In the genomic region with DNA sequence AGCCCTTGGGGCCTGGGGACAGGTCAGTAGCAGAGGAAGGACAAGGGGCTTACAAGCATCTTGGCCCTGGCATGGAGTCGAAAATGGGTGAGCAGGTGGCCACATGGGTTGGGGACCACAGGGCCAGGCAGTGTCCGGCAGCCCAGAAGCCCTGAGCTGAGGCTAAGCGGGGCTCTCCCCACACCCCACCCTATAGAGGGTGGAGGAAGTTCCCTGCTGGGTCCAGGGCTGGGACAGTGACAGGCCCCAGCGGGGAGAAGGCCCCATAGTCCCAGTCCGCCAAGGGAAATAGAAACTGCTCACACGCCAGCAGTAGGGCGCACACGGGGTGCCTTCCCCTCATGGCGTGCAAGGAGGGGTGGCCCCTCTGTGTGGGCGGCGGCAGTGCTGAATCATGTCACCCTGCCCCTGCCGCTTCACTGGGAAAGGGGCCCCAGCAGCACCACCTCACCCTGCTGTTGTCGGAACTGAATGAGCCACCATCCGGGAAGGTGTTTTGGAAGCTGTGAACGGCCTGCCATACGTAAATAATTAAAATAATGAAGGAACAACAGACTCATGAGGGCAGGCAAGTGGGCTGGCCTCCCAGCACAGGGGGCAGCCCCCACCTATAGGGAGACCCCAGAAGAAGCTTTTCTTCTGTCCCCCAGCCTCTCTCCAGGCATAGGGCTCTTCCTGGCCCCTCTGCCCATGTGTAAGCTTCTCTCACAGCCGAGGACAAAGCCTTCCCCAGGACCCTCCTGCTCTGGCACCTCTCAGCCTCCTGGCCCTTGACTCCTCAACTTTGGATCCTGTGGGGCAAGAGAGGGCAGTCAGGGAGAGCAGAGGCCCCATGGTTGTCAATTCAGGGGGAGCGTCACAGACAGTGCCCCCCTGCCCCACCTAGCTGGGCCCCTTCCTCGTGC, we compare ENCODE assay signal across 8 cellular contexts. TPM values are rescaled to one million over a fixed set of nuclear protein-coding genes. Genes with fewer than 3 reads are reported as not detected.
DNase-seq lines count a peak whose midpoint lies in the region; ATAC-seq, FAIRE-seq and TF ChIP-seq lines count a peak whose summit lies in the region.

No MANE protein-coding gene starts in this region.

- TSS peak; percentile 97 for BruUV-seq in GM12878 (replicated peaks; lab: Mats Ljungman, UMichigan)

- peak; percentile 60 for ATAC-seq in GM18520 (IDR thresholded peaks at IDR 0.05; ENCODE audit: unreplicated experiment)
- peak; percentile 56 for ATAC-seq in HG02870 (IDR thresholded peaks at IDR 0.05; ENCODE audit: unreplicated experiment)
- ATAC-seq in GM12878, result peak; percentile 80

- H4K20me1 ChIP-seq in GM12878 (ENCODE audit: control insufficient read depth, insufficient read depth), result no peaks in the 10 kb centered on the region

- POLR2A ChIA-PET in GM12878 (lab: Charles Lee), result interaction anchor here (0.6 to 6.4 kb wide), 8 partner anchors 13 to 370 kb away, joined by 3 to 161 read pairs (median 8); a partner anchor contains a TSS

- TF ChIP-seq RAD21 in GM12878 (IDR thresholded peaks at IDR 0.05; ENCODE audit: insufficient read depth, low read depth, low read length), result peak; percentile 22; the same call in 1 of the 2 replicates

- H3K4me2 ChIP-seq in GM12878 (ENCODE audit: control insufficient read depth, insufficient read depth), result peak overlapping the region; percentile 78

- peaks cover 3% of the 10 kb centered on the region; the same call in 2 of the 3 replicates for H3K9me3 ChIP-seq in GM12878 (replicated peaks; ENCODE audit: control insufficient read depth, insufficient read depth, low read length)

- TF ChIP-seq CTCF in GM12878 (IDR thresholded peaks at IDR 0.05 in 2 of 3, conservative IDR thresholded peaks at IDR 0.05 in 1 of 3; ENCODE audit: control insufficient read depth in 2 of 3, extremely low read depth in 1 of 3, insufficient read depth in 1 of 3, low read depth in 3 of 3, low read length in 3 of 3), result no peak

- in situ Hi-C loops in GM12878 (cut with MboI), result no loop called here

- H2AFZ ChIP-seq in GM12878 (ENCODE audit: control insufficient read depth, low read depth, low read length), result peak overlapping the region; percentile 70

- WGBS in GM12878 (ENCODE audit: insufficient coverage, insufficient replicate concordance, low lambda C conversion rate, missing lambda C conversion rate), result 5% methylated on average over 19 of the region's 19 CpGs

- FAIRE-seq in GM12878 (lab: Jason Lieb, UNC), result peak; percentile 69

- H3K27me3 ChIP-seq in GM12878 (replicated peaks in 1 of 2; ENCODE audit: control insufficient read depth in 2 of 2, insufficient read depth in 2 of 2, low read length in 1 of 2), result no peaks in the 10 kb centered on the region

- TF ChIP-seq POLR2A in GM12878 (IDR thresholded peaks at IDR 0.05; ENCODE audit: low read depth, low read length), result peak; percentile 80

- DNase-seq in T-helper 22 cell (ENCODE audit: low read depth), result peak; percentile 61
- DNase-seq in GM12878 (ENCODE audit: low read depth, low spot score), result peak; percentile 76
- DNase-seq in stimulated activated CD8-positive, alpha-beta memory T cell treated with anti-CD3 and anti-CD28 coated beads, Interleukin-12 subunit alpha, Interleukin-12 subunit beta, amount 100 ng/mL, for 1 hour (ENCODE audit: low read depth), result peak; percentile 75
- no peak for DNase-seq in NCI-H187 (lab: John Stamatoyannopoulos, UW)
- DNase-seq in NCI-H345 treated with DMSO at 0.1 percent for 48 hours (lab: John Stamatoyannopoulos, UW; ENCODE audit: unreplicated experiment), result no peak
- DNase-seq in DMS79 (lab: John Stamatoyannopoulos, UW), result no peak

- SMC1A ChIA-PET in GM12878 (lab: Charles Lee; ENCODE audit: uncharacterized antibody, unreplicated experiment), result interaction anchor here (0.8 to 6.6 kb wide), 8 partner anchors 8 to 166 kb away, joined by 3 to 139 read pairs (median 4); a partner anchor contains a TSS

- no peaks in the 10 kb centered on the region for H3K36me3 ChIP-seq in GM12878 (ENCODE audit: control insufficient read depth in 2 of 2, insufficient read depth in 2 of 2, low read length in 1 of 2)

- intact Hi-C loops in GM12878 (cut with micrococcal nuclease; ENCODE audit: unreplicated experiment), result loop anchor here (1.0 kb wide), 1 partner anchor 13 kb away; a partner anchor contains a TSS

- peak overlapping the region; percentile 68 for H3K9ac ChIP-seq in GM12878 (ENCODE audit: control insufficient read depth, insufficient read depth, low read length)

- CTCF ChIA-PET in GM12878 (lab: Yijun Ruan, JAX), result interaction anchor here (0.8 to 4.2 kb wide), 7 partner anchors 12 to 47 kb away, joined by 3 to 42 read pairs (median 4); a partner anchor contains a TSS

- H3K4me3 ChIP-seq in GM12878, result peak overlapping the region; percentile 21; the same call in 1 of the 2 replicates

- peak; percentile 93 to 95 for TF ChIP-seq EP300 in GM12878 (IDR thresholded peaks at IDR 0.05; ENCODE audit: borderline replicate concordance in 1 of 2, control insufficient read depth in 1 of 2, low read depth in 2 of 2, low read length in 2 of 2)

- H3K27ac ChIP-seq in GM12878 (ENCODE audit: control insufficient read depth, insufficient read depth), result peak overlapping the region; percentile 95

- RAD21 ChIA-PET in GM12878 (lab: Charles Lee; ENCODE audit: unreplicated experiment), result interaction anchor here (0.6 to 6.3 kb wide), 10 partner anchors 9 to 109 kb away, joined by 3 to 182 read pairs (median 4); a partner anchor contains a TSS

- peaks cover 60% of the 10 kb centered on the region for H3K4me1 ChIP-seq in GM12878 (ENCODE audit: control insufficient read depth, insufficient read depth, low read length)

- no peaks in the 10 kb centered on the region for H3K79me2 ChIP-seq in GM12878 (ENCODE audit: control insufficient read depth, insufficient read depth, low read length)

RNA-seq across cellular contexts. Expression of a gene that starts 12.7 kb away (rescaled TPM):
- 404 and 419 TPM in 2 replicates for total RNA-seq in GM12878 (2013; cell fraction: nucleolus; rRNA removed)
- total RNA-seq in GM12878 (2014; rRNA removed) (212 and 227 TPM in 2 replicates), GM12878 (2014; rRNA removed; fragmentation: Illumina TruSeq; extraction: Trizol) (57.4 and 58.0 TPM in 2 replicates), GM12878 (2021) (181 and 194 TPM in 2 replicates)
- 22.1 TPM for polyA plus RNA-seq in GM12878 (2011; ENCODE audit: low read depth)
- polyA plus RNA-seq in GM12878 (2011; rRNA removed) (47.5 and 84.3 TPM in 2 replicates), GM12878 (2014; fragmentation: Illumina TruSeq; extraction: Trizol) (11.9 and 35.6 TPM in 2 replicates), GM12878 (2014; fragmentation: Nextera tagmentation; extraction: Ambion mirVana) (10 to 100 TPM in 1 of 2 experiments, 1 to 10 TPM in 1; 9.7 to 34.6 TPM), GM12878 (2014; rRNA removed) (158 and 168 TPM in 2 replicates), GM12878 (2016; fragmentation: Nextera tagmentation; extraction: Ambion mirVana) (10 to 100 TPM; 10.2 to 56.4 TPM)
- polyA plus RNA-seq in GM12878 (2011; cell fraction: cytosol; rRNA removed), result 146 and 184 TPM in 2 replicates
- polyA plus RNA-seq in GM12878 (2011; cell fraction: nucleus; rRNA removed), result 522 and 621 TPM in 2 replicates
- polyA plus RNA-seq in GM12878 (2012), result 61.4 and 155 TPM in 2 replicates
- polyA minus RNA-seq in GM12878 (2011; rRNA and poly(A)+ RNA removed), result 98.2 and 232 TPM in 2 replicates
- 87.6 and 111 TPM in 2 replicates for polyA minus RNA-seq in GM12878 (2011; cell fraction: cytosol; rRNA and poly(A)+ RNA removed)
- 636 and 718 TPM in 2 replicates for polyA minus RNA-seq in GM12878 (2011; cell fraction: nucleus; rRNA and poly(A)+ RNA removed)

RNA-seq across cellular contexts. Expression of a gene that starts 19.6 kb away (rescaled TPM):
- total RNA-seq in GM12878 (2013; cell fraction: nucleolus; rRNA removed), result 0.76 and 2.4 TPM in 2 replicates
- total RNA-seq in GM12878 (2014; rRNA removed) (0.27 and 0.40 TPM in 2 replicates), GM12878 (2014; rRNA removed; fragmentation: Illumina TruSeq; extraction: Trizol) (0.54 TPM in 1 of 2 replicates, not detected in the other), GM12878 (2021) (0.43 and 1.0 TPM in 2 replicates)
- polyA plus RNA-seq in GM12878 (2011; ENCODE audit: low read depth), result 0.72 TPM
- polyA plus RNA-seq in GM12878 (2011; rRNA removed) (0.10 and 0.37 TPM in 2 replicates), GM12878 (2014; fragmentation: Illumina TruSeq; extraction: Trizol) (0.24 TPM in 1 of 2 replicates, not detected in the other), GM12878 (2014; fragmentation: Nextera tagmentation; extraction: Ambion mirVana) (not detected), GM12878 (2014; rRNA removed) (0.18 and 0.37 TPM in 2 replicates), GM12878 (2016; fragmentation: Nextera tagmentation; extraction: Ambion mirVana) (not detected)
- 0.34 and 0.53 TPM in 2 replicates for polyA plus RNA-seq in GM12878 (2011; cell fraction: cytosol; rRNA removed)
- 2.4 TPM in 2 replicates for polyA plus RNA-seq in GM12878 (2011; cell fraction: nucleus; rRNA removed)
- polyA plus RNA-seq in GM12878 (2012), result 1.3 and 2.0 TPM in 2 replicates
- 0.52 and 0.95 TPM in 2 replicates for polyA minus RNA-seq in GM12878 (2011; rRNA and poly(A)+ RNA removed)
- not detected in 2 replicates for polyA minus RNA-seq in GM12878 (2011; cell fraction: cytosol; rRNA and poly(A)+ RNA removed)
- polyA minus RNA-seq in GM12878 (2011; cell fraction: nucleus; rRNA and poly(A)+ RNA removed), result 0.77 TPM in 1 of 2 replicates, not detected in the other

RNA-seq across cellular contexts. Expression of a gene that starts 41.5 kb away (rescaled TPM):
- total RNA-seq in GM12878 (2013; cell fraction: nucleolus; rRNA removed), result 0.31 TPM in 1 of 2 replicates, not detected in the other
- 0.05 TPM in 1 of 2 replicates, not detected in the other for total RNA-seq in GM12878 (2014; rRNA removed)
- total RNA-seq in GM12878 (2014; rRNA removed; fragmentation: Illumina TruSeq; extraction: Trizol), result 0.05 TPM in 1 of 2 replicates, not detected in the other
- total RNA-seq in GM12878 (2021), result 0.10 TPM in 1 of 2 replicates, not detected in the other
- polyA plus RNA-seq in GM12878 (2011; ENCODE audit: low read depth), result not detected
- not detected in 2 replicates for polyA plus RNA-seq in GM12878 (2011; rRNA removed)
- not detected in 2 replicates for polyA plus RNA-seq in GM12878 (2011; cell fraction: cytosol; rRNA removed)
- 0.79 and 0.84 TPM in 2 replicates for polyA plus RNA-seq in GM12878 (2011; cell fraction: nucleus; rRNA removed)
- 0.16 and 0.22 TPM in 2 replicates for polyA plus RNA-seq in GM12878 (2012)
- polyA plus RNA-seq in GM12878 (2014; fragmentation: Illumina TruSeq; extraction: Trizol), result 0.01 TPM in 1 of 2 replicates, not detected in the other
- polyA plus RNA-seq in GM12878 (2014; fragmentation: Nextera tagmentation; extraction: Ambion mirVana), result under 1 TPM in 1 of 2 experiments, not detected in 1; 0.03 TPM
- polyA plus RNA-seq in GM12878 (2014; rRNA removed), result 0.05 and 0.09 TPM in 2 replicates
- not detected for polyA plus RNA-seq in GM12878 (2016; fragmentation: Nextera tagmentation; extraction: Ambion mirVana)
- not detected in 2 replicates for polyA minus RNA-seq in GM12878 (2011; rRNA and poly(A)+ RNA removed)
- not detected in 2 replicates for polyA minus RNA-seq in GM12878 (2011; cell fraction: cytosol; rRNA and poly(A)+ RNA removed)
- 0.10 TPM in 1 of 2 replicates, not detected in the other for polyA minus RNA-seq in GM12878 (2011; cell fraction: nucleus; rRNA and poly(A)+ RNA removed)

RNA-seq across cellular contexts. Expression of a gene that starts 50.7 kb away (rescaled TPM):
- total RNA-seq in GM12878 (2013; cell fraction: nucleolus; rRNA removed), result 140 and 161 TPM in 2 replicates
- total RNA-seq in GM12878 (2014; rRNA removed) (215 and 229 TPM in 2 replicates), GM12878 (2014; rRNA removed; fragmentation: Illumina TruSeq; extraction: Trizol) (148 and 153 TPM in 2 replicates), GM12878 (2021) (194 and 200 TPM in 2 replicates)
- 84.4 TPM for polyA plus RNA-seq in GM12878 (2011; ENCODE audit: low read depth)
- polyA plus RNA-seq in GM12878 (2011; rRNA removed) (139 and 142 TPM in 2 replicates), GM12878 (2014; fragmentation: Illumina TruSeq; extraction: Trizol) (154 and 182 TPM in 2 replicates), GM12878 (2014; fragmentation: Nextera tagmentation; extraction: Ambion mirVana) (100 to 1,000 TPM in 1 of 2 experiments, 10 to 100 TPM in 1; 85.4 to 114 TPM), GM12878 (2014; rRNA removed) (120 and 123 TPM in 2 replicates), GM12878 (2016; fragmentation: Nextera tagmentation; extraction: Ambion mirVana) (100 to 1,000 TPM; 225 to 237 TPM)
- 75.3 and 92.3 TPM in 2 replicates for polyA plus RNA-seq in GM12878 (2011; cell fraction: cytosol; rRNA removed)
- 89.9 and 96.0 TPM in 2 replicates for polyA plus RNA-seq in GM12878 (2011; cell fraction: nucleus; rRNA removed)
- polyA plus RNA-seq in GM12878 (2012), result 81.5 and 83.0 TPM in 2 replicates
- 88.6 and 126 TPM in 2 replicates for polyA minus RNA-seq in GM12878 (2011; rRNA and poly(A)+ RNA removed)
- polyA minus RNA-seq in GM12878 (2011; cell fraction: cytosol; rRNA and poly(A)+ RNA removed), result 52.3 and 75.1 TPM in 2 replicates
- polyA minus RNA-seq in GM12878 (2011; cell fraction: nucleus; rRNA and poly(A)+ RNA removed), result 65.0 and 122 TPM in 2 replicates

Comparison
In these comparisons a context has a peak if more than half of its experiments do, and no peak if none do; other contexts are left out.
1. DNase-seq: peak in T-helper 22 cell (single experiment), GM12878 (single experiment) and stimulated activated CD8-positive, alpha-beta memory T cell treated with anti-CD3 and anti-CD28 coated beads, Interleukin-12 subunit alpha, Interleukin-12 subunit beta, amount 100 ng/mL, for 1 hour (single experiment); none in NCI-H187 (0 of 2), NCI-H345 treated with DMSO at 0.1 percent for 48 hours (single experiment) and DMS79 (single experiment).
2. Peak in every context shown above with its lines, with median percentiles within 50 percentile points of each other: ATAC-seq.